ENCODE assay signal across 26 cellular contexts in genomic region chr3:46193436-46193835, GRCh38. TPM values are rescaled to one million over a fixed set of nuclear protein-coding genes. Genes with fewer than 3 reads are reported as not detected.
DNase-seq lines count a peak whose midpoint lies in the region; ATAC-seq and TF ChIP-seq lines count a peak whose summit lies in the region.
"Had no signal": no experiment of that assay in that cellular context is flagged by ENCODE, and none has a peak within 500 bp of the region (broad histone marks: within the 10 kb centered on the region; RNA-seq: fewer than 3 reads in every experiment).

No MANE protein-coding gene starts in this region.

- CTCF ChIA-PET in naive thymus-derived CD4-positive, alpha-beta T cell (lab: Charles Lee): no interaction called here

- H3K9me2 ChIP-seq in GM23248 (ENCODE audit: insufficient read depth): no peaks in the 10 kb centered on the region

- in situ Hi-C loops in GM23248 (cut with MboI): no loop called here

- H3K27ac Mint-ChIP-seq in naive thymus-derived CD4-positive, alpha-beta T cell: no peak overlapping the region
- H3K27ac Mint-ChIP-seq: activated CD4-positive, alpha-beta memory T cell treated with anti-CD3 and anti-CD28 coated beads for 36 hours; activated naive CD4-positive, alpha-beta T cell treated with anti-CD3 and anti-CD28 coated beads, Interleukin-2, amount 50 U/mL, for 72 hours; activated T-cell treated with anti-CD3 and anti-CD28 coated beads, Interleukin-2, amount 50 U/mL, for 24 hours had no signal

- H3K27me3 ChIP-seq in GM23248 (replicated peaks; ENCODE audit: insufficient read depth): no peaks in the 10 kb centered on the region
- no peaks in the 10 kb centered on the region for H3K27me3 ChIP-seq in naive thymus-derived CD4-positive, alpha-beta T cell (ENCODE audit: control insufficient read depth in 2 of 2, insufficient read depth in 2 of 2, low read length in 2 of 2)
- H3K27me3 ChIP-seq: heart left ventricle, pancreas, uterus had no signal

- H3K4me1 ChIP-seq in GM23248 (ENCODE audit: insufficient read depth): 0 out of 2 replicates have a peak, but pooled peaks cover under 1% of the 10 kb centered on the region
- H3K4me1 ChIP-seq in naive thymus-derived CD4-positive, alpha-beta T cell (ENCODE audit: control insufficient read depth in 2 of 2, insufficient read depth in 2 of 2, low read length in 2 of 2): no peaks in the 10 kb centered on the region
- H3K4me1 ChIP-seq: pancreas, uterus had no signal

- H3K9me3 Mint-ChIP-seq in naive thymus-derived CD4-positive, alpha-beta T cell: peaks cover 6 to 41% (median 24%) of the 10 kb centered on the region in 11 donors

- peaks cover 0 to 3% (median 0%) of the 10 kb centered on the region in 7 donors for H3K4me1 Mint-ChIP-seq in naive thymus-derived CD4-positive, alpha-beta T cell

- H3K4me3 ChIP-seq in GM23248 (no peak overlapping the region), epithelial cell of esophagus (ENCODE audit: low read length) (no peak overlapping the region)
- no peak overlapping the region for H3K4me3 ChIP-seq in naive thymus-derived CD4-positive, alpha-beta T cell (ENCODE audit: low read length)
- H3K4me3 ChIP-seq: heart left ventricle, pancreas, uterus had no signal

- H3F3A ChIP-seq in GM23248 (ENCODE audit: insufficient read depth): no peaks in the 10 kb centered on the region

- TF ChIP-seq CTCF in epithelial cell of esophagus (IDR thresholded peaks at IDR 0.05; ENCODE audit: insufficient read depth, low read depth, low read length, missing control alignments): no peak

- intact Hi-C loops in naive thymus-derived CD4-positive, alpha-beta T cell (cut with micrococcal nuclease): no loop called here

- H3K27ac ChIP-seq in GM23248: no peak overlapping the region
- H3K27ac ChIP-seq in naive thymus-derived CD4-positive, alpha-beta T cell (ENCODE audit: low read depth, low read length): no peak overlapping the region
- H3K27ac ChIP-seq: KMS-11, pancreas, RWPE1, uterus, WERI-Rb-1 had no signal

- H3K9ac ChIP-seq in GM23248: no peak overlapping the region
- H3K9ac ChIP-seq: KMS-11 had no signal

- no peak overlapping the region for H3K4me2 ChIP-seq in GM23248 (ENCODE audit: unreplicated experiment)
- H3K4me2 ChIP-seq: KMS-11 had no signal

- H3K9me3 ChIP-seq in GM23248 (ENCODE audit: low read depth): no peaks in the 10 kb centered on the region
- H3K9me3 ChIP-seq in naive thymus-derived CD4-positive, alpha-beta T cell (ENCODE audit: control insufficient read depth in 2 of 3, low read length in 3 of 3): peaks cover 0 to 6% (median 3%) of the 10 kb centered on the region in 3 experiments
- H3K9me3 ChIP-seq: pancreas had no signal

- ATAC-seq in naive thymus-derived CD4-positive, alpha-beta T cell: peak; percentile 60
- ATAC-seq: activated naive CD4-positive, alpha-beta T cell treated with anti-CD3 and anti-CD28 coated beads, Interleukin-2, amount 50 U/mL, for 72 hours; heart left ventricle had no signal

- H3K4me3 Mint-ChIP-seq in naive thymus-derived CD4-positive, alpha-beta T cell: no peak overlapping the region
- H3K4me3 Mint-ChIP-seq: activated CD4-positive, alpha-beta memory T cell treated with anti-CD3 and anti-CD28 coated beads for 36 hours; activated T-cell treated with anti-CD3 and anti-CD28 coated beads, Interleukin-2, amount 50 U/mL, for 24 hours; naive B cell had no signal

- no peaks in the 10 kb centered on the region for H4K20me1 ChIP-seq in GM23248 (ENCODE audit: insufficient read depth)

- WGBS in GM23248 (ENCODE audit: low coverage in 1 of 2, low lambda C conversion rate in 2 of 2, missing lambda C conversion rate in 2 of 2), 2 experiments: 26 to 33% methylated on average over 1 of the region's 1 CpG

- POLR2A ChIA-PET in naive thymus-derived CD4-positive, alpha-beta T cell (lab: Charles Lee): no interaction called here

- no peaks in the 10 kb centered on the region for H3K36me3 ChIP-seq in GM23248 (ENCODE audit: low read depth)
- no peaks in the 10 kb centered on the region for H3K36me3 ChIP-seq in naive thymus-derived CD4-positive, alpha-beta T cell (ENCODE audit: control insufficient read depth in 2 of 3, insufficient read depth in 3 of 3, low read length in 3 of 3)
- H3K36me3 ChIP-seq: heart left ventricle, pancreas, uterus, WERI-Rb-1 had no signal

- H2AFZ ChIP-seq in GM23248: no peak overlapping the region

- DNase-seq in GM23248: peak; percentile 50
- peak; percentile 47 for DNase-seq in NOMO-1 treated with dmso at 0.1 percent for 144 hours (lab: John Stamatoyannopoulos, UW; ENCODE audit: unreplicated experiment)
- peak; percentile 78 for DNase-seq in epithelial cell of esophagus (ENCODE audit: low read depth)
- no peak for DNase-seq in naive thymus-derived CD4-positive, alpha-beta T cell
- no peak for DNase-seq in activated naive CD4-positive, alpha-beta T cell (lab: John Stamatoyannopoulos, UW)
- DNase-seq in HuH-7.5 (ENCODE audit: low spot score): no peak
- DNase-seq in NCI-H446 treated with DMSO at 0.1 percent for 48 hours (lab: John Stamatoyannopoulos, UW): no peak
- no peak for DNase-seq in retina
- DNase-seq: activated CD4-positive, alpha-beta memory T cell treated with anti-CD3 and anti-CD28 coated beads for 36 hours; activated T-cell treated with anti-CD3 and anti-CD28 coated beads, Interleukin-2, amount 50 U/mL, for 24 hours; Calu3; dermis blood vessel endothelial cell; erythroblast; heart left ventricle; naive B cell; NCI-H1436 treated with DMSO at 0.1 percent for 48 hours; NCI-H82; pancreas; stimulated activated CD4-positive, alpha-beta T cell treated with anti-CD3 and anti-CD28 coated beads, Interleukin-2, amount 100 ng/mL, for 48 hours; uterus; WERI-Rb-1 had no signal

- H3K27me3 Mint-ChIP-seq in naive thymus-derived CD4-positive, alpha-beta T cell: peaks cover 5 to 24% (median 10%) of the 10 kb centered on the region in 5 donors
- H3K27me3 Mint-ChIP-seq: naive B cell had no signal

- peaks cover 0 to 29% (median 12%) of the 10 kb centered on the region in 5 donors for H3K36me3 Mint-ChIP-seq in naive thymus-derived CD4-positive, alpha-beta T cell

- H3K79me2 ChIP-seq in GM23248 (ENCODE audit: insufficient read depth): no peaks in the 10 kb centered on the region

RNA-seq across cellular contexts. Expression of gene CCR1, which starts 14.7 kb away (rescaled TPM):
- not detected in 2 replicates for total RNA-seq in GM23248 (2014; rRNA removed; shearing (Covaris generic))
- not detected in 2 replicates for polyA plus RNA-seq in GM23248 (2016; fragmentation: Nextera tagmentation; extraction: Ambion mirVana)
- total RNA-seq in naive thymus-derived CD4-positive, alpha-beta T cell: 10 to 100 TPM in 2 of 5 experiments, 1 to 10 TPM in 3; 2.2 to 27.6 (median 4.5) TPM
- under 1 TPM; 0.08 to 0.09 TPM for polyA plus RNA-seq in naive thymus-derived CD4-positive, alpha-beta T cell
- total RNA-seq: dermis blood vessel endothelial cell, lung microvascular endothelial cell had no signal

RNA-seq across cellular contexts. Expression of gene CCR3, which starts 48.8 kb away (rescaled TPM):
- total RNA-seq in GM23248 (2014; rRNA removed; shearing (Covaris generic)): not detected in 2 replicates
- polyA plus RNA-seq in GM23248 (2016; fragmentation: Nextera tagmentation; extraction: Ambion mirVana): not detected in 2 replicates
- 1 to 10 TPM in 2 of 5 experiments, under 1 TPM in 1, not detected in 2; 0.17 to 7.4 (median 2.4) TPM for total RNA-seq in naive thymus-derived CD4-positive, alpha-beta T cell
- polyA plus RNA-seq in naive thymus-derived CD4-positive, alpha-beta T cell: not detected
- total RNA-seq: activated CD4-positive, alpha-beta memory T cell treated with anti-CD3 and anti-CD28 coated beads for 36 hours; activated naive CD4-positive, alpha-beta T cell treated with anti-CD3 and anti-CD28 coated beads, Interleukin-2, amount 50 U/mL, for 72 hours; dermis blood vessel endothelial cell; lung microvascular endothelial cell; skeletal muscle tissue; uterus had no signal
- polyA plus RNA-seq: heart left ventricle, pancreas had no signal

Comparison
In these comparisons a context has a peak if more than half of its experiments do, and no peak if none do; other contexts are left out.
1. DNase-seq: peak in GM23248 (single experiment), NOMO-1 treated with dmso at 0.1 percent for 144 hours (single experiment) and epithelial cell of esophagus (single experiment); none in naive thymus-derived CD4-positive, alpha-beta T cell (0 of 9), activated naive CD4-positive, alpha-beta T cell (0 of 4), HuH-7.5 (single experiment), NCI-H446 treated with DMSO at 0.1 percent for 48 hours (single experiment) and retina (single experiment).